In the genomic region with DNA sequence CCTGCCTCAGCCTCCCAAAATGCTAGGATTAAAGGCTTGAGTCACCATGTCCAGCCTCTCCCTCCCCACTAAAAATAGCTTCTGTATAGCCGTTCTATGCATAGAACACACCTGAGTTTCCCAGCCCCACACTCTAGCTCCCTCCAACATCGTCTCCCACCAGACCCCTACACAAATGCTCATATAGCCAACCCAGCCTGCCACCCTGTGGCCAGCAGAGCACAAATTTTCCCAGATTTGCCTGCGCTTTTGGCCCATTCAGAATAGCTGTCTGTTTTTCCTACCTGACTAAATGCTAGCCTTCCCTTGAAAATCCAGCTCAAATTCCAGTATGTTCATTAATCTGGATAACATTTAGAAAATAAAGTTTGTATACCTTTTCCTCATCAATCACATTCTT, we compare ENCODE assay signal across 13 cellular contexts. TPM values are rescaled to one million over a fixed set of nuclear protein-coding genes. Genes with fewer than 3 reads are reported as not detected.
DNase-seq lines count a peak whose midpoint lies in the region; ATAC-seq and TF ChIP-seq lines count a peak whose summit lies in the region.
"Had no signal": no experiment of that assay in that cellular context is flagged by ENCODE, and none has a peak within 500 bp of the region (broad histone marks: within the 10 kb centered on the region; RNA-seq: fewer than 3 reads in every experiment).

No MANE protein-coding gene starts in this region.

- H3K27ac ChIP-seq in DOHH2 (ENCODE audit: low read depth, low read length) (no peak overlapping the region), hepatocyte (no peak overlapping the region)
- H3K27ac ChIP-seq: colonic mucosa had no signal

- TF ChIP-seq CTCF in AG09319 (IDR thresholded peaks at IDR 0.05; ENCODE audit: low read depth, low read length) (peak; percentile 21), DOHH2 (IDR thresholded peaks at IDR 0.05; ENCODE audit: low read depth, low read length, poor library complexity, severe bottlenecking) (peak; percentile 17), hepatocyte (IDR thresholded peaks at IDR 0.05; ENCODE audit: poor library complexity) (peak; percentile 29)

- H2AFZ ChIP-seq in hepatocyte: no peak overlapping the region

- H4K20me1 ChIP-seq in DOHH2 (ENCODE audit: control insufficient read depth, insufficient read depth, low read depth, low read length): no peaks in the 10 kb centered on the region
- no peaks in the 10 kb centered on the region for H4K20me1 ChIP-seq in hepatocyte (ENCODE audit: insufficient read depth, poor library complexity, severe bottlenecking)

- H3K9me2 ChIP-seq in DOHH2 (replicated peaks; ENCODE audit: control insufficient read depth, low read length) (no peaks in the 10 kb centered on the region), hepatocyte (replicated peaks; ENCODE audit: insufficient read depth) (no peaks in the 10 kb centered on the region)

- H3K27me3 ChIP-seq in DOHH2 (ENCODE audit: control insufficient read depth, low read length): no peaks in the 10 kb centered on the region
- H3K27me3 ChIP-seq in hepatocyte: peaks cover 2% of the 10 kb centered on the region
- H3K27me3 ChIP-seq: colonic mucosa had no signal

- H3K4me2 ChIP-seq in DOHH2 (ENCODE audit: low read length) (no peak overlapping the region), hepatocyte (no peak overlapping the region)

- H3K9me3 ChIP-seq in DOHH2 (ENCODE audit: control insufficient read depth, insufficient read depth, low read length) (no peaks in the 10 kb centered on the region), hepatocyte (ENCODE audit: low read depth) (no peaks in the 10 kb centered on the region)
- H3K9me3 ChIP-seq: colonic mucosa had no signal

- 62% methylated on average over 3 of the region's 3 CpGs for whole genome bisulfite sequencing in hepatocyte (ENCODE audit: low lambda C conversion rate, missing lambda C conversion rate)

- H3K27me3 Mint-ChIP-seq in T-cell: no peaks in the 10 kb centered on the region

- peaks cover 93 to 97% (median 94%) of the 10 kb centered on the region in 3 donors for H3K4me1 Mint-ChIP-seq in T-cell

- H3K9me3 Mint-ChIP-seq in T-cell: peaks cover 3% of the 10 kb centered on the region in 3 donors

- ATAC-seq in T-cell (replicated peaks in 1 of 4): no peak

- CTCF ChIA-PET in T-cell (lab: Charles Lee): interaction anchor here in 1 of 2 donors (1.1 to 1.2 kb wide), 3 partner anchors 9 to 117 kb away, joined by 3 to 7 read pairs (median 3); no protein-coding TSS in a partner anchor

- no peaks in the 10 kb centered on the region for H3F3A ChIP-seq in DOHH2 (ENCODE audit: control insufficient read depth, insufficient read depth)

- H3K79me2 ChIP-seq in DOHH2 (ENCODE audit: control insufficient read depth, low read length) (no peaks in the 10 kb centered on the region), hepatocyte (no peaks in the 10 kb centered on the region)

- H3K4me3 ChIP-seq in DOHH2 (ENCODE audit: low read length): no peak overlapping the region
- H3K4me3 ChIP-seq in hepatocyte: no peak overlapping the region
- H3K4me3 ChIP-seq: colonic mucosa had no signal

- H3K36me3 ChIP-seq in DOHH2 (ENCODE audit: control insufficient read depth, low read length) (no peaks in the 10 kb centered on the region), hepatocyte (replicated peaks; ENCODE audit: insufficient read depth, low read depth) (no peaks in the 10 kb centered on the region)
- H3K36me3 ChIP-seq: colonic mucosa had no signal

- POLR2A ChIA-PET in T-cell (lab: Charles Lee): interaction anchor here (1.1 to 1.3 kb wide), 2 partner anchors 9 to 12 kb away, joined by 4 to 5 read pairs; no protein-coding TSS in a partner anchor

- H3K4me1 ChIP-seq in DOHH2 (ENCODE audit: control insufficient read depth, low read length) (peaks cover 4% of the 10 kb centered on the region; the same call in 1 of the 2 replicates), hepatocyte (ENCODE audit: insufficient read depth) (no peaks in the 10 kb centered on the region)
- H3K4me1 ChIP-seq: colonic mucosa had no signal

- peaks cover 49% of the 10 kb centered on the region for H3K36me3 Mint-ChIP-seq in T-cell

- DNase-seq in AG09319 (ENCODE audit: extremely low read depth, low read depth): no peak
- peak in 2 of 34 experiments; percentile 9 to 12 for DNase-seq in T-cell
- no peak for DNase-seq in hepatocyte (ENCODE audit: low spot score)
- no peak for DNase-seq in central memory CD4-positive, alpha-beta T cell
- no peak for DNase-seq in NCI-H2171 treated with DMSO at 0.1 percent for 48 hours (lab: John Stamatoyannopoulos, UW)
- no peak for DNase-seq in mesenteric fat pad (ENCODE audit: low spot score)
- DNase-seq in stimulated activated naive CD4-positive, alpha-beta T cell treated with Interleukin-2 at 50 U/mL for 16 hours (lab: John Stamatoyannopoulos, UW): no peak
- DNase-seq: colonic mucosa; hippocampal formation; NCI-H2029 treated with DMSO at 0.1 percent for 48 hours; SHP77; stimulated activated CD4-positive, alpha-beta T cell treated with anti-CD3 and anti-CD28 coated beads, Interleukin-1b, Interleukin-23, amount 100 ng/mL, for 48 hours had no signal

- peak overlapping the region in 1 of 3 donors; percentile 76 for H3K4me3 Mint-ChIP-seq in T-cell

- peak overlapping the region; percentile 98 for H3K27ac Mint-ChIP-seq in T-cell

RNA-seq across cellular contexts. Expression of a gene that starts 22.8 kb away (rescaled TPM):
- total RNA-seq in T-cell (100 to 1,000 TPM in 3 of 5 donors, 10 to 100 TPM in 2; 77.3 to 219 (median 106) TPM), hepatocyte (2.2 and 4.1 TPM in 2 replicates), mesenteric fat pad (6.3 TPM)
- polyA plus RNA-seq in hepatocyte: 1.6 and 2.9 TPM in 2 replicates

RNA-seq across cellular contexts. Expression of a gene that starts 47.3 kb away (rescaled TPM):
- total RNA-seq in T-cell (1,000 to 10,000 TPM; 1,423 to 1,890 (median 1,689) TPM), hepatocyte (2,904 and 3,356 TPM in 2 replicates), mesenteric fat pad (1,485 TPM)
- 2,879 and 3,340 TPM in 2 replicates for polyA plus RNA-seq in hepatocyte

Comparison
In these comparisons a context has a peak if more than half of its experiments do, and no peak if none do; other contexts are left out.
1. RNA of a gene that starts 22.8 kb away (total RNA-seq): 77.3 to 219 TPM in T-cell; 6.3 TPM in mesenteric fat pad (single experiment) and 2.2 to 4.1 TPM in hepatocyte; every median in the first group is over 10 times any median in the second.
2. Peak in every context shown above with its lines, with median percentiles within 50 percentile points of each other: CTCF ChIP-seq.